Comparison of ENCODE assay signal across 19 cellular contexts in genomic region chr1:55817027-55817426, GRCh38.
"Had no signal": no experiment of that assay in that cellular context is flagged by ENCODE, and none has a peak within 500 bp of the region (broad histone marks: within the 10 kb centered on the region; RNA-seq: fewer than 3 reads in every experiment).

No MANE protein-coding gene starts in this region.

- H3K4me3 ChIP-seq: colonic mucosa, right atrium auricular region, transverse colon had no signal

- DNase-seq: activated CD4-positive, alpha-beta T cell treated with anti-CD3 and anti-CD28 coated beads, Interleukin-2, amount 50 U/mL, for 1 hour; activated CD8-positive, alpha-beta memory T cell treated with anti-CD3 and anti-CD28 coated beads for 24 hours; activated gamma-delta T cell treated with Interleukin-2 at 50 U/mL for 16 hours; amniotic stem cell; central memory CD4-positive, alpha-beta T cell; colonic mucosa; effector CD4-positive, alpha-beta T cell; foreskin fibroblast; glutamatergic neuron; kidney glomerular epithelial cell; left ventricle myocardium superior; nucleus accumbens; stimulated activated CD4-positive, alpha-beta T cell treated with anti-CD3 and anti-CD28 coated beads, Interleukin-4, amount 100 ng/mL, for 4 hours; stimulated activated CD8-positive, alpha-beta memory T cell treated with anti-CD3 and anti-CD28 coated beads, Interleukin-4, amount 100 ng/mL, for 48 hours; stimulated activated naive CD4-positive, alpha-beta T cell treated with Interleukin-2 at 50 U/mL for 16 hours; transverse colon had no signal

- H3K27ac ChIP-seq: colonic mucosa, right atrium auricular region, transverse colon had no signal

- ATAC-seq: activated CD4-positive, CD25-positive, alpha-beta regulatory T cell treated with anti-CD3 and anti-CD28 coated beads, Interleukin-2, amount 50 U/mL, for 24 hours; natural killer cell treated with Interleukin-12 subunit alpha and Interleukin-12 subunit beta and Interleukin-15 and Interleukin-18, amount 100 ng/mL, for 72 hours had no signal

- H3K4me1 ChIP-seq: colonic mucosa, right atrium auricular region had no signal

- H3K9me3 ChIP-seq: colonic mucosa, right atrium auricular region, transverse colon had no signal

- H3K27me3 ChIP-seq: colonic mucosa, right atrium auricular region, transverse colon had no signal

- H3K36me3 ChIP-seq: colonic mucosa, right atrium auricular region, transverse colon had no signal
